ENCODE assay signal across 1 cellular context in genomic region chr17:2400474-2400866, GRCh38.
TF ChIP-seq lines count a peak whose summit lies in the region.

No MANE protein-coding gene starts in this region.

TF ChIP-seq in K562, 482 proteins besides CTCF, POLR2A, EP300 and RAD21 (continued from another document and continues in another):
- peak in 1 of 2 experiments; percentile 17 for TF ChIP-seq E2F6 (IDR thresholded peaks at IDR 0.05; ENCODE audit: borderline replicate concordance in 1 of 2, extremely low read depth in 1 of 2, insufficient read depth in 1 of 2, insufficient read length in 1 of 2, low read depth in 1 of 2, low read length in 1 of 2, poor library complexity in 1 of 2, severe bottlenecking in 1 of 2)
- TF ChIP-seq SMAD2 (IDR thresholded peaks at IDR 0.05; ENCODE audit: low read depth, low read length), result no peak
- no peak for TF ChIP-seq CEBPZ (IDR thresholded peaks at IDR 0.05; ENCODE audit: borderline replicate concordance, low read depth, low read length)
- TF ChIP-seq PRMT5 (CRISPR knock-in tag; IDR thresholded peaks at IDR 0.05), result no peak
- peak; percentile 80 for TF ChIP-seq SAP30 (IDR thresholded peaks at IDR 0.05; ENCODE audit: borderline replicate concordance, insufficient read depth, low read depth, low read length, poor library complexity, severe bottlenecking)
- TF ChIP-seq FOXJ2 (tag; IDR thresholded peaks at IDR 0.05), result no peak
- TF ChIP-seq SAFB (IDR thresholded peaks at IDR 0.05; ENCODE audit: borderline replicate concordance, low read depth, low read length), result peak; percentile 46; the same call in 1 of the 2 replicates
- TF ChIP-seq NFRKB (IDR thresholded peaks at IDR 0.05; ENCODE audit: low read depth), result no peak
- no peak for TF ChIP-seq TEAD4 (IDR thresholded peaks at IDR 0.05; ENCODE audit: low read length)
- no peak for TF ChIP-seq TEAD4 (CRISPR knock-in tag; IDR thresholded peaks at IDR 0.05; ENCODE audit: borderline replicate concordance)
- TF ChIP-seq ZNF583 (CRISPR knock-in tag; IDR thresholded peaks at IDR 0.05), result no peak
- TF ChIP-seq AFF4 (CRISPR knock-in tag; IDR thresholded peaks at IDR 0.05), result no peak
- no peak for TF ChIP-seq SREBF2 (CRISPR knock-in tag; IDR thresholded peaks at IDR 0.05)
- TF ChIP-seq NONO (IDR thresholded peaks at IDR 0.05; ENCODE audit: low read depth in 2 of 2, low read length in 1 of 2), result no peak
- no peak for TF ChIP-seq TFAP4 (CRISPR knock-in tag; IDR thresholded peaks at IDR 0.05; ENCODE audit: borderline replicate concordance)
- no peak for TF ChIP-seq SNRNP70 (optimal IDR thresholded peaks at IDR 0.05; ENCODE audit: low read depth, low read length)
- TF ChIP-seq CTCFL (IDR thresholded peaks at IDR 0.05; ENCODE audit: borderline replicate concordance, insufficient read depth, low read depth, low read length, poor library complexity, severe bottlenecking), result no peak
- TF ChIP-seq ZNF311 (CRISPR knock-in tag; IDR thresholded peaks at IDR 0.05), result no peak
- TF ChIP-seq MNT (conservative IDR thresholded peaks at IDR 0.05), result peak; percentile 96
- TF ChIP-seq ZNF592 (IDR thresholded peaks at IDR 0.05), result no peak
- no peak for TF ChIP-seq GTF3C2 (IDR thresholded peaks at IDR 0.05; ENCODE audit: borderline replicate concordance, extremely low read depth, insufficient read length)
- no peak for TF ChIP-seq PREB (CRISPR knock-in tag; IDR thresholded peaks at IDR 0.05)
- no peak for TF ChIP-seq NFIX (CRISPR knock-in tag; IDR thresholded peaks at IDR 0.05; ENCODE audit: low read depth)
- TF ChIP-seq MAFK (IDR thresholded peaks at IDR 0.05; ENCODE audit: low read length), result no peak
- TF ChIP-seq ZNF436 (CRISPR knock-in tag; IDR thresholded peaks at IDR 0.05), result no peak
- peak; percentile 29; the same call in 1 of the 2 replicates for TF ChIP-seq USF2 (CRISPR knock-in tag; IDR thresholded peaks at IDR 0.05)
- no peak for TF ChIP-seq PTBP1 (IDR thresholded peaks at IDR 0.05; ENCODE audit: low read depth, low read length)
- TF ChIP-seq FOXK2 (conservative IDR thresholded peaks at IDR 0.05 in 1 of 2, IDR thresholded peaks at IDR 0.05 in 1 of 2; ENCODE audit: low read depth in 2 of 2), result peak in 1 of 2 experiments; percentile 29; a peak in 2 of 4 replicates
- no peak for TF ChIP-seq SRF (CRISPR knock-in tag; IDR thresholded peaks at IDR 0.05)
- TF ChIP-seq E2F5 (CRISPR knock-in tag; IDR thresholded peaks at IDR 0.05), result no peak
- TF ChIP-seq BRF1 (IDR thresholded peaks at IDR 0.05; ENCODE audit: borderline replicate concordance, extremely low read depth, insufficient read length), result no peak
